24 cellular contexts compared by ENCODE assay signal in the genomic region with DNA sequence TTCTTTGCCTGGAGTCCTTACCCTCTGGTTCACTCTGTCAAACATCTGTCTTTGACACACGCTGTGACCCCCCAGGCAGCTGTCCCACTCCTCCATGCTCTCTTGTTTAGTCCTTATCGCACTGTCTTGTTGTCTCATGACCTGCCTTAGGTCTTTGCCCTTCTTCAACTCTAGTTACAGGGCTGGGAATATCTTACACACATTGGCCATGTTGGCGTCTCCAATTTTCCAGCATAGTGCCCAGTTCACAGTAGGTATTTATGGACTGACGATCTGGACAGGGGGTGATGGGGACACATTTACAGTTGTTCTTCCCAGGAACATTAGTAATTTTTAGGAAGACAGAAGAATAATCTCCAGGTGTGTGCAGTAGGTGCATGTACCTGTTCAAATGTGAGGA.
DNase-seq lines count a peak whose midpoint lies in the region; ATAC-seq and TF ChIP-seq lines count a peak whose summit lies in the region.
"Had no signal": no experiment of that assay in that cellular context is flagged by ENCODE, and none has a peak within 500 bp of the region (broad histone marks: within the 10 kb centered on the region; RNA-seq: fewer than 3 reads in every experiment).

No MANE protein-coding gene starts in this region.

- H3K27me3 ChIP-seq in esophagus muscularis mucosa, result no peaks in the 10 kb centered on the region
- H3K27me3 ChIP-seq in CD4-positive, alpha-beta T cell (ENCODE audit: control insufficient read depth, insufficient read depth, low read length), result no peaks in the 10 kb centered on the region
- H3K27me3 ChIP-seq: BLaER1 treated with 17β-estradiol and CSF1 and Interleukin-3, amounts not matched to agents 10 nM and 100 nM had no signal

- no peaks in the 10 kb centered on the region for H3K4me1 Mint-ChIP-seq in nephron progenitor cell
- no peaks in the 10 kb centered on the region for H3K4me1 Mint-ChIP-seq in CD4-positive, alpha-beta T cell (ENCODE audit: low read depth)
- H3K4me1 Mint-ChIP-seq: B cell; CD4-positive, alpha-beta memory T cell; CD8-positive, alpha-beta memory T cell had no signal

- peaks cover 0 to 14% (median 10%) of the 10 kb centered on the region in 4 donors for H3K4me1 ChIP-seq in esophagus muscularis mucosa
- H3K4me1 ChIP-seq: A549; BLaER1 treated with 17β-estradiol and CSF1 and Interleukin-3, amounts not matched to agents 10 nM and 100 nM had no signal

- H3K4me3 ChIP-seq in esophagus muscularis mucosa, result no peak overlapping the region
- H3K4me3 ChIP-seq: A549; BLaER1 treated with 17β-estradiol and CSF1 and Interleukin-3, amounts not matched to agents 10 nM and 100 nM; GM12878 had no signal

- H3K27me3 Mint-ChIP-seq in nephron progenitor cell (ENCODE audit: low read depth, poor library complexity), result no peaks in the 10 kb centered on the region
- no peaks in the 10 kb centered on the region for H3K27me3 Mint-ChIP-seq in CD4-positive, alpha-beta T cell
- H3K27me3 Mint-ChIP-seq: B cell; CD4-positive, alpha-beta memory T cell; CD8-positive, alpha-beta memory T cell had no signal

- H3K9me3 ChIP-seq in esophagus muscularis mucosa, result no peaks in the 10 kb centered on the region
- H3K9me3 ChIP-seq in CD4-positive, alpha-beta T cell (ENCODE audit: control insufficient read depth, low read length), result no peaks in the 10 kb centered on the region
- H3K9me3 ChIP-seq: A549 had no signal

- CTCF ChIA-PET in CD4-positive, alpha-beta T cell (lab: Charles Lee), result no interaction called here

- H3K27ac ChIP-seq in VCaP (peak overlapping the region; percentile 12; the same call in 1 of the 2 replicates), esophagus muscularis mucosa (replicated peaks in 1 of 4) (no peak overlapping the region), temporal lobe (ENCODE audit: low read depth, low read length) (peak overlapping the region; percentile 19)
- no peak overlapping the region for H3K27ac ChIP-seq in CD4-positive, alpha-beta T cell (ENCODE audit: low read depth, low read length)
- H3K27ac ChIP-seq: 22Rv1; A549; BLaER1 treated with 17β-estradiol and CSF1 and Interleukin-3, amounts not matched to agents 10 nM and 100 nM; C4-2B had no signal

- POLR2A ChIA-PET in CD4-positive, alpha-beta T cell (lab: Charles Lee), result no interaction called here

- TF ChIP-seq CTCF in VCaP (conservative IDR thresholded peaks at IDR 0.05), result no peak
- TF ChIP-seq CTCF in esophagus muscularis mucosa (IDR thresholded peaks at IDR 0.05), result no peak
- TF ChIP-seq CTCF in nephron progenitor cell (IDR thresholded peaks at IDR 0.05), result no peak
- no peak for TF ChIP-seq CTCF in CD4-positive, alpha-beta T cell (IDR thresholded peaks at IDR 0.05)

- peak; percentile 91 for DNase-seq in esophagus muscularis mucosa (ENCODE audit: extremely low spot score)
- DNase-seq in nephron progenitor cell, result no peak
- DNase-seq in nucleus accumbens (lab: John Stamatoyannopoulos, UW), result no peak
- no peak for DNase-seq in CD4-positive, alpha-beta T cell
- DNase-seq: AML-193; CD4-positive, alpha-beta memory T cell; CD8-positive, alpha-beta memory T cell; COR-L47; DMS 273 treated with DMSO at 0.1 percent for 48 hours; DMS153; DMS53; DMS79; DND-41; EL; GDM1 had no signal

- H3K4me3 Mint-ChIP-seq in nephron progenitor cell, result no peak overlapping the region
- no peak overlapping the region for H3K4me3 Mint-ChIP-seq in CD4-positive, alpha-beta T cell
- H3K4me3 Mint-ChIP-seq: B cell; CD4-positive, alpha-beta memory T cell; CD8-positive, alpha-beta memory T cell had no signal

- no peak for TF ChIP-seq POLR2A in esophagus muscularis mucosa (IDR thresholded peaks at IDR 0.05; ENCODE audit: low read depth)

- ATAC-seq in CD4-positive, alpha-beta T cell (ENCODE audit: poor library complexity), result no peak
- ATAC-seq in HG02852 (IDR thresholded peaks at IDR 0.05; ENCODE audit: unreplicated experiment), result no peak
- ATAC-seq: A549, GM12878 had no signal

- intact Hi-C loops in esophagus muscularis mucosa (cut with DNase I), result no loop called here
- intact Hi-C loops in CD4-positive, alpha-beta T cell (cut with DNase I, micrococcal nuclease), result no loop called here

- peaks cover 21% of the 10 kb centered on the region for H3K36me3 Mint-ChIP-seq in nephron progenitor cell (ENCODE audit: low read depth)
- no peaks in the 10 kb centered on the region for H3K36me3 Mint-ChIP-seq in CD4-positive, alpha-beta T cell (ENCODE audit: low read depth)

- TF ChIP-seq EP300 in esophagus muscularis mucosa (IDR thresholded peaks at IDR 0.05), result no peak

- no peaks in the 10 kb centered on the region for H3K9me3 Mint-ChIP-seq in nephron progenitor cell
- H3K9me3 Mint-ChIP-seq in CD4-positive, alpha-beta T cell, result no peaks in the 10 kb centered on the region

- H3K36me3 ChIP-seq in esophagus muscularis mucosa, result no peaks in the 10 kb centered on the region

- WGBS in esophagus muscularis mucosa, result 92% methylated on average over 4 of the region's 4 CpGs

- H3K27ac Mint-ChIP-seq in nephron progenitor cell, result peak overlapping the region; percentile 2
- no peak overlapping the region for H3K27ac Mint-ChIP-seq in CD4-positive, alpha-beta T cell
- H3K27ac Mint-ChIP-seq: B cell; CD4-positive, alpha-beta memory T cell; CD8-positive, alpha-beta memory T cell had no signal

Comparison
In these comparisons a context has a peak if more than half of its experiments do, and no peak if none do; other contexts are left out.
1. H3K27ac ChIP-seq: peak in VCaP (single experiment) and temporal lobe (single experiment); none in esophagus muscularis mucosa (0 of 4) and CD4-positive, alpha-beta T cell (single experiment).